In the genomic region with DNA sequence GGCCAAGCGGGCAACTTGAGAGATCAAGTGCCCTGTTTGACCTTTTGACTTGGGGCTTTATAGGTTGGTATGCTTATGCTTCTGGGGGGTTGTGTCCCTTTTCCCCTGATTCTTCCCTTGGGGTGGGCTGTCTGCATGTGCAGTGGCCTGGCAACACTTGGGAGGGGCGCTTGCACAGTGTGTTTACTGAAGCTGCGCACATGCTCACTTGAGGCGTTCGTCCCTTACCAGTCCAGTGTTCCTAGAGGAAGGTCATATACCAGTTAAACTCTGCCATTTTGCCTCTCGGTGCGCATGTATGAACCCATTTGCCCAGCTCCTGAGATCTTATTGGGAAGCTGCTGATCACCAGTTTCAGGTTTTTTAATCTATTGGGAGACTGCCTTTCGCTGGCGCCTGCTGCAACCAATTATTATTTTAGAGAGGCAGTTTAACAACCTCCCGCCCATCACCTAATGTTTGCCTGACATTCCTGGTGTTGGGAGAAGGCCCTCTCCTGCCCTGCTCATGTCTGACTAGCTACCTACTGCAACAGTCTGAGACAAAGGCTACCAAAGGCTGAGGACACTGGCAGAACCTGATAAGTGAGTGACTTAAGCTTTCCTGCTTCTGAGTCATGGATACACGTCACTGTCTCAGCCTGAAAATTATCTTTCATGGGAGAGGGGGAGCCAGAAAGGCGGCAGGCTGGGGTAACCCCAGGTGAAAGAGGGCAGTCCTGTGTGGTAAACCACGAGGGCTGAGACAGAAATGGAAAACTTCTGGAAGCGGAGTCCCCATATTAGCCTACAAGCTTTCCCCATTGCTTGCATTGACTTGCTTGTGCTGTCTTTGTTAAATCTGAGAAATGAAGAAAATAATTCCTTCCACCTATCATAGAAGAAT, we compare ENCODE assay signal across 1 cellular context.
TF ChIP-seq lines count a peak whose summit lies in the region.

No MANE protein-coding gene starts in this region.

TF ChIP-seq in K562, 482 proteins besides CTCF, POLR2A, EP300 and RAD21 (continued from another document and continues in another):
- peak; percentile 68; the same call in 1 of the 2 replicates for TF ChIP-seq CHAMP1 (IDR thresholded peaks at IDR 0.05)
- peak; percentile 77; the same call in 1 of the 2 replicates for TF ChIP-seq MYNN (IDR thresholded peaks at IDR 0.05)
- no peak for TF ChIP-seq MYNN (CRISPR knock-in tag; IDR thresholded peaks at IDR 0.05)
- no peak for TF ChIP-seq ZNF134 (CRISPR knock-in tag; conservative IDR thresholded peaks at IDR 0.05)
- TF ChIP-seq, protein P1, sequence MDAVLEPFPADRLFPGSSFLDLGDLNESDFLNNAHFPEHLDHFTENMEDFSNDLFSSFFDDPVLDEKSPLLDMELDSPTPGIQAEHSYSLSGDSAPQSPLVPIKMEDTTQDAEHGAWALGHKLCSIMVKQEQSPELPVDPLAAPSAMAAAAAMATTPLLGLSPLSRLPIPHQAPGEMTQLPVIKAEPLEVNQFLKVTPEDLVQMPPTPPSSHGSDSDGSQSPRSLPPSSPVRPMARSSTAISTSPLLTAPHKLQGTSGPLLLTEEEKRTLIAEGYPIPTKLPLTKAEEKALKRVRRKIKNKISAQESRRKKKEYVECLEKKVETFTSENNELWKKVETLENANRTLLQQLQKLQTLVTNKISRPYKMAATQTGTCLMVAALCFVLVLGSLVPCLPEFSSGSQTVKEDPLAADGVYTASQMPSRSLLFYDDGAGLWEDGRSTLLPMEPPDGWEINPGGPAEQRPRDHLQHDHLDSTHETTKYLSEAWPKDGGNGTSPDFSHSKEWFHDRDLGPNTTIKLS (IDR thresholded peaks at IDR 0.05; ENCODE audit: borderline replicate concordance, low read depth): no peak; the same call in 1 of the 2 replicates
- TF ChIP-seq, protein P2, sequence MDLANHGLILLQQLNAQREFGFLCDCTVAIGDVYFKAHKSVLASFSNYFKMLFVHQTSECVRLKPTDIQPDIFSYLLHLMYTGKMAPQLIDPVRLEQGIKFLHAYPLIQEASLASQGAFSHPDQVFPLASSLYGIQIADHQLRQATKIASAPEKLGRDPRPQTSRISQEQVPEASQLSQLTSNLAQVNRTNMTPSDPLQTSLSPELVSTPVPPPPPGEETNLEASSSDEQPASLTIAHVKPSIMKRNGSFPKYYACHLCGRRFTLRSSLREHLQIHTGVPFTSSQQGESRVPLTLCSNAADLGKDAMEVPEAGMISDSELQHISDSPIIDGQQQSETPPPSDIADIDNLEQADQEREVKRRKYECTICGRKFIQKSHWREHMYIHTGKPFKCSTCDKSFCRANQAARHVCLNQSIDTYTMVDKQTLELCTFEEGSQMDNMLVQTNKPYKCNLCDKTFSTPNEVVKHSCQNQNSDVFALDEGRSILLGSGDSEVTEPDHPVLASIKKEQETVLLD (IDR thresholded peaks at IDR 0.05): no peak; the same call in 1 of the 2 replicates
- peak; percentile 92 for TF ChIP-seq SMARCC2 (IDR thresholded peaks at IDR 0.05; ENCODE audit: low read depth)
- peak; percentile 66 for TF ChIP-seq MEIS2 (IDR thresholded peaks at IDR 0.05; ENCODE audit: partially characterized antibody)
- TF ChIP-seq FOXJ2 (tag; IDR thresholded peaks at IDR 0.05): 0 out of 2 replicates have a peak, but pooled peaks have one; percentile 6
- no peak for TF ChIP-seq RUNX1 (IDR thresholded peaks at IDR 0.05; ENCODE audit: low read depth)
- TF ChIP-seq, protein P3, sequence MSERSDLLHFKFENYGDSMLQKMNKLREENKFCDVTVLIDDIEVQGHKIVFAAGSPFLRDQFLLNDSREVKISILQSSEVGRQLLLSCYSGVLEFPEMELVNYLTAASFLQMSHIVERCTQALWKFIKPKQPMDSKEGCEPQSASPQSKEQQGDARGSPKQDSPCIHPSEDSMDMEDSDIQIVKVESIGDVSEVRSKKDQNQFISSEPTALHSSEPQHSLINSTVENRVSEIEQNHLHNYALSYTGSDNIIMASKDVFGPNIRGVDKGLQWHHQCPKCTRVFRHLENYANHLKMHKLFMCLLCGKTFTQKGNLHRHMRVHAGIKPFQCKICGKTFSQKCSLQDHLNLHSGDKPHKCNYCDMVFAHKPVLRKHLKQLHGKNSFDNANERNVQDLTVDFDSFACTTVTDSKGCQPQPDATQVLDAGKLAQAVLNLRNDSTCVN (CRISPR knock-in tag; IDR thresholded peaks at IDR 0.05): no peak
- TF ChIP-seq TOE1 (IDR thresholded peaks at IDR 0.05; ENCODE audit: borderline replicate concordance): 0 out of 2 replicates have a peak, but pooled peaks have one; percentile 19
- TF ChIP-seq TOE1 (CRISPR knock-in tag; IDR thresholded peaks at IDR 0.05; ENCODE audit: borderline replicate concordance, low read depth): no peak
- no peak for TF ChIP-seq KHSRP (IDR thresholded peaks at IDR 0.05)
- TF ChIP-seq ZNF444 (CRISPR knock-in tag; IDR thresholded peaks at IDR 0.05): no peak
- peak; percentile 53 for TF ChIP-seq RBBP5 (IDR thresholded peaks at IDR 0.05; ENCODE audit: borderline replicate concordance, insufficient read depth, low read length, poor library complexity, severe bottlenecking)
- peak; percentile 56; the same call in 1 of the 2 replicates for TF ChIP-seq JUNB (CRISPR knock-in tag; conservative IDR thresholded peaks at IDR 0.05)
- no peak for TF ChIP-seq ZNF584 (CRISPR knock-in tag; IDR thresholded peaks at IDR 0.05; ENCODE audit: low read depth)
- TF ChIP-seq MTA1 (IDR thresholded peaks at IDR 0.05; ENCODE audit: borderline replicate concordance): peak; percentile 17; the same call in 1 of the 2 replicates
- TF ChIP-seq NBN (IDR thresholded peaks at IDR 0.05; ENCODE audit: low read depth): peak; percentile 74
- TF ChIP-seq JUND (IDR thresholded peaks at IDR 0.05; ENCODE audit: borderline replicate concordance, low read depth, low read length): peak; percentile 98
- peak; percentile 98 for TF ChIP-seq JUND (tag; IDR thresholded peaks at IDR 0.05; ENCODE audit: borderline replicate concordance, low read depth, low read length)
- no peak for TF ChIP-seq ZNF324 (CRISPR knock-in tag; IDR thresholded peaks at IDR 0.05)
- peak; percentile 54; the same call in 1 of the 2 replicates for TF ChIP-seq RNF2 (IDR thresholded peaks at IDR 0.05)
- TF ChIP-seq ZNF12 (CRISPR knock-in tag; IDR thresholded peaks at IDR 0.05): no peak
- TF ChIP-seq RBFOX2 (IDR thresholded peaks at IDR 0.05; ENCODE audit: low read depth, low read length): peak; percentile 33
- TF ChIP-seq SMAD3 (CRISPR knock-in tag; conservative IDR thresholded peaks at IDR 0.05): no peak
- peak; percentile 90 for TF ChIP-seq CBFA2T3 (IDR thresholded peaks at IDR 0.05)
- no peak for TF ChIP-seq ZNF77 (CRISPR knock-in tag; IDR thresholded peaks at IDR 0.05)
- TF ChIP-seq POLR2AphosphoS5 (IDR thresholded peaks at IDR 0.05; ENCODE audit: control insufficient read depth, insufficient read depth, low read depth, low read length): peak; percentile 64
- peak; percentile 57 for TF ChIP-seq C11orf30 (IDR thresholded peaks at IDR 0.05; ENCODE audit: low read depth)
- 0 out of 2 replicates have a peak, but pooled peaks have one; percentile 37 for TF ChIP-seq SUPT5H (IDR thresholded peaks at IDR 0.05)
- peak; percentile 67; the same call in 1 of the 2 replicates for TF ChIP-seq DDX20 (tag; IDR thresholded peaks at IDR 0.05; ENCODE audit: low read depth)
- peak; percentile 80 for TF ChIP-seq CCNT2 (IDR thresholded peaks at IDR 0.05; ENCODE audit: borderline replicate concordance, extremely low read depth, insufficient read length, low read depth, low read length)
- peak; percentile 31 to 52 for TF ChIP-seq NCOA2 (IDR thresholded peaks at IDR 0.05; ENCODE audit: partially characterized antibody in 2 of 2)
- peak; percentile 94 for TF ChIP-seq SMARCE1 (IDR thresholded peaks at IDR 0.05)
- peak; percentile 27; the same call in 1 of the 2 replicates for TF ChIP-seq ZNF644 (tag; IDR thresholded peaks at IDR 0.05; ENCODE audit: low read depth)
- peak; percentile 86 for TF ChIP-seq ZEB2 (IDR thresholded peaks at IDR 0.05)
- TF ChIP-seq MYC (IDR thresholded peaks at IDR 0.05; ENCODE audit: low read depth, low read length): peak; percentile 60
- no peak for TF ChIP-seq MYC (CRISPR knock-in tag; IDR thresholded peaks at IDR 0.05; ENCODE audit: borderline replicate concordance, low read depth)
- TF ChIP-seq, protein P4, sequence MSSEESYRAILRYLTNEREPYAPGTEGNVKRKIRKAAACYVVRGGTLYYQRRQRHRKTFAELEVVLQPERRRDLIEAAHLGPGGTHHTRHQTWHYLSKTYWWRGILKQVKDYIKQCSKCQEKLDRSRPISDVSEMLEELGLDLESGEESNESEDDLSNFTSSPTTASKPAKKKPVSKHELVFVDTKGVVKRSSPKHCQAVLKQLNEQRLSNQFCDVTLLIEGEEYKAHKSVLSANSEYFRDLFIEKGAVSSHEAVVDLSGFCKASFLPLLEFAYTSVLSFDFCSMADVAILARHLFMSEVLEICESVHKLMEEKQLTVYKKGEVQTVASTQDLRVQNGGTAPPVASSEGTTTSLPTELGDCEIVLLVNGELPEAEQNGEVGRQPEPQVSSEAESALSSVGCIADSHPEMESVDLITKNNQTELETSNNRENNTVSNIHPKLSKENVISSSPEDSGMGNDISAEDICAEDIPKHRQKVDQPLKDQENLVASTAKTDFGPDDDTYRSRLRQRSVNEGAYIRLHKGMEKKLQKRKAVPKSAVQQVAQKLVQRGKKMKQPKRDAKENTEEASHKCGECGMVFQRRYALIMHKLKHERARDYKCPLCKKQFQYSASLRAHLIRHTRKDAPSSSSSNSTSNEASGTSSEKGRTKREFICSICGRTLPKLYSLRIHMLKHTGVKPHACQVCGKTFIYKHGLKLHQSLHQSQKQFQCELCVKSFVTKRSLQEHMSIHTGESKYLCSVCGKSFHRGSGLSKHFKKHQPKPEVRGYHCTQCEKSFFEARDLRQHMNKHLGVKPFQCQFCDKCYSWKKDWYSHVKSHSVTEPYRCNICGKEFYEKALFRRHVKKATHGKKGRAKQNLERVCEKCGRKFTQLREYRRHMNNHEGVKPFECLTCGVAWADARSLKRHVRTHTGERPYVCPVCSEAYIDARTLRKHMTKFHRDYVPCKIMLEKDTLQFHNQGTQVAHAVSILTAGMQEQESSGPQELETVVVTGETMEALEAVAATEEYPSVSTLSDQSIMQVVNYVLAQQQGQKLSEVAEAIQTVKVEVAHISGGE (CRISPR knock-in tag; IDR thresholded peaks at IDR 0.05): peak in 1 of 3 experiments; percentile 20; a peak in 1 of 6 replicates
